Comparison of ENCODE assay signal across 8 cellular contexts in genomic region chr17:7234100-7235012, GRCh38. TPM values are rescaled to one million over a fixed set of nuclear protein-coding genes. Genes with fewer than 3 reads are reported as not detected.
DNase-seq lines count a peak whose midpoint lies in the region; ATAC-seq, FAIRE-seq and TF ChIP-seq lines count a peak whose summit lies in the region.

TSS of gene DVL2 (minus strand) at chr17:7234517. CDS start at chr17:7234262, 255 bp downstream.

- peak; percentile 98 for FAIRE-seq in endothelial cell of umbilical vein (lab: Jason Lieb, UNC)

- peaks cover 69% of the 10 kb centered on the region for H3K79me2 ChIP-seq in endothelial cell of umbilical vein (ENCODE audit: control insufficient read depth, insufficient read depth, low read length)

- H3K9me1 ChIP-seq in endothelial cell of umbilical vein (replicated peaks; ENCODE audit: control insufficient read depth, extremely low read depth, insufficient read depth, low read length) = no peaks in the 10 kb centered on the region

- H3K4me2 ChIP-seq in endothelial cell of umbilical vein (ENCODE audit: insufficient read depth, low read length) = peak within 1 kb of the TSS; percentile 86

- TF ChIP-seq POLR2A in endothelial cell of umbilical vein (IDR thresholded peaks at IDR 0.05; ENCODE audit: low read depth, low read length) = peak; percentile 97

- POLR2A ChIA-PET in endothelial cell of umbilical vein (lab: Charles Lee) = interaction anchor here (0.5 to 0.6 kb wide), 2 partner anchors 36 to 271 kb away, joined by 3 to 6 read pairs; no protein-coding TSS in a partner anchor

- peak within 1 kb of the TSS; percentile 74 for H3K9ac ChIP-seq in endothelial cell of umbilical vein (replicated peaks; ENCODE audit: extremely low read depth, insufficient read depth, low read length)

- H3K4me3 ChIP-seq in endothelial cell of umbilical vein (replicated peaks in 1 of 3; ENCODE audit: insufficient read depth in 1 of 3, low read depth in 1 of 3, low read length in 3 of 3) = peak within 1 kb of the TSS; percentile 43 to 83 (median 55)

- TSS peak; percentile 31 for BruUV-seq in endothelial cell of umbilical vein (replicated peaks; lab: Mats Ljungman, UMichigan)

- peaks cover 14 to 31% of the 10 kb centered on the region in 2 experiments for H3K36me3 ChIP-seq in endothelial cell of umbilical vein (ENCODE audit: control insufficient read depth in 2 of 2, extremely low read depth in 1 of 2, insufficient read depth in 2 of 2, low read length in 2 of 2)

- H3K9me3 ChIP-seq in endothelial cell of umbilical vein (replicated peaks; ENCODE audit: control insufficient read depth, insufficient read depth, low read length) = no peaks in the 10 kb centered on the region

- no peaks in the 10 kb centered on the region for H3K27me3 ChIP-seq in endothelial cell of umbilical vein (ENCODE audit: control insufficient read depth in 2 of 2, insufficient read depth in 2 of 2, low read length in 2 of 2)

- TF ChIP-seq CTCF in endothelial cell of umbilical vein (IDR thresholded peaks at IDR 0.05; ENCODE audit: extremely low read depth in 1 of 2, insufficient read depth in 1 of 2, low read depth in 1 of 2, low read length in 2 of 2) = no peak

- H4K20me1 ChIP-seq in endothelial cell of umbilical vein (replicated peaks; ENCODE audit: control insufficient read depth, extremely low read depth, insufficient read depth, low read length) = peaks cover 4% of the 10 kb centered on the region

- intact Hi-C loops in endothelial cell of umbilical vein (cut with micrococcal nuclease) = loop anchor here (1.0 to 5.0 kb wide), 2 partner anchors 13 to 623 kb away; partner anchors contain the start of genes CYB5D1, NAA38 and TMEM88

- DNase-seq in COLO829 (ENCODE audit: low spot score) = peak; percentile 94
- DNase-seq in HuH-7 (ENCODE audit: low spot score) = peak; percentile 94
- peak; percentile 98 for DNase-seq in OCI-M1 (lab: John Stamatoyannopoulos, UW)
- peak; percentile 91 for DNase-seq in activated T-cell treated with anti-CD3 and anti-CD28 coated beads for 24 hours (ENCODE audit: low read depth)
- peak; percentile 96 for DNase-seq in endothelial cell of umbilical vein (ENCODE audit: low read depth, low spot score)
- DNase-seq in middle frontal gyrus (ENCODE audit: extremely low spot score, low spot score) = peak; percentile 88
- peak; percentile 87 to 90 for DNase-seq in stimulated activated CD8-positive, alpha-beta memory T cell treated with anti-CD3 and anti-CD28 coated beads, Interleukin-2, amount 100 ng/mL, for 1 hour (ENCODE audit: low read depth in 2 of 2)

- CTCF ChIA-PET in endothelial cell of umbilical vein (lab: Charles Lee) = interaction anchor here (1.0 to 2.8 kb wide), 3 partner anchors 13 to 62 kb away, joined by 3 to 13 read pairs (median 5); no protein-coding TSS in a partner anchor

- H3K4me1 ChIP-seq in endothelial cell of umbilical vein (ENCODE audit: control insufficient read depth, extremely low read depth, insufficient read depth, low read length) = peaks cover 12% of the 10 kb centered on the region

- H3K27ac ChIP-seq in endothelial cell of umbilical vein (ENCODE audit: insufficient read depth, low read depth, low read length) = peak within 1 kb of the TSS; percentile 29

- H2AFZ ChIP-seq in endothelial cell of umbilical vein (ENCODE audit: low read depth, low read length) = no peak within 1 kb of the TSS

- ATAC-seq in GM21390 (IDR thresholded peaks at IDR 0.05; ENCODE audit: unreplicated experiment) = peak; percentile 51

- dilution Hi-C loops in endothelial cell of umbilical vein (cut with MboI; ENCODE audit: extremely low pct_ligation_motif_present, low sequenced_read_pairs) = no loop called here

TF ChIP-seq in endothelial cell of umbilical vein, 7 proteins besides CTCF, POLR2A, EP300 and RAD21:
- TF ChIP-seq EZH2 (IDR thresholded peaks at IDR 0.05; ENCODE audit: borderline replicate concordance, low read depth, low read length, severe bottlenecking) = no peak
- peak; percentile 99 for TF ChIP-seq POLR2AphosphoS5 (IDR thresholded peaks at IDR 0.05; ENCODE audit: insufficient read depth, low read depth, low read length)
- peak; percentile 55 for TF ChIP-seq MYC (IDR thresholded peaks at IDR 0.05; ENCODE audit: low read depth, low read length)
- peak; percentile 99 for TF ChIP-seq MAX (IDR thresholded peaks at IDR 0.05; ENCODE audit: insufficient read depth, insufficient read length)

RNA-seq across cellular contexts. Expression of gene DVL2, which starts in this region (rescaled TPM):
- total RNA-seq in endothelial cell of umbilical vein = 52.1 and 55.9 TPM in 2 replicates
- 15.8 and 17.2 TPM in 2 replicates for polyA plus RNA-seq in endothelial cell of umbilical vein
- polyA plus RNA-seq in endothelial cell of umbilical vein (2011; cell fraction: cytosol; rRNA removed) = 6.8 and 7.7 TPM in 2 replicates
- 25.0 and 28.6 TPM in 2 replicates for polyA plus RNA-seq in endothelial cell of umbilical vein (2011; cell fraction: nucleus; rRNA removed)
- polyA plus RNA-seq in endothelial cell of umbilical vein (2012) = 20.7 and 33.1 TPM in 2 replicates
- 41.1 and 45.0 TPM in 2 replicates for polyA minus RNA-seq in endothelial cell of umbilical vein
- polyA minus RNA-seq in endothelial cell of umbilical vein (2011; cell fraction: cytosol; rRNA and poly(A)+ RNA removed) = 12.0 TPM
- 30.8 and 37.6 TPM in 2 replicates for polyA minus RNA-seq in endothelial cell of umbilical vein (2011; cell fraction: nucleus; rRNA and poly(A)+ RNA removed)

Comparison
In these comparisons a context has a peak if more than half of its experiments do, and no peak if none do; other contexts are left out.
1. Peak in every context shown above with its lines: DNase-seq, ATAC-seq, H3K4me3 ChIP-seq and H3K27ac ChIP-seq.